ENCODE assay signal across 10 cellular contexts in the genomic region with DNA sequence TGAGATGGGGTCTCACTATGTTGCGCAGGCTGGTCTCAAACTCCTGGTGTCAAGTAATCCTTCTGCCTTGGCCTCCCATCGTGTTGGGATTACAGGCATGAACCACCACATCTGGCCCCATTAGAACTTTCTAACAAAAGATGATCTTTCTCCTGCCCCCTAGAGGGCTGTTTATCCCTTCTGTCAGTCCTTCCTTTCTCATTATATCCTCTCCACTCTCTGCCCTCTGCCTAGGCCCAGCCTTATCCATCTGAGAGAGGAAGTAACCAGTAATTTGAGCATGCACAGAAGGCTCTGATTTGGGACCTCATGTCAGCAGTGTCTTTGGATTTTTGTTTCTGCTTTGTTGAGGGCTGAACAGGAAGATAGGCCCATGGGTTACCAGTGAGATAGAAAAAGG. TPM values are rescaled to one million over a fixed set of nuclear protein-coding genes. Genes with fewer than 3 reads are reported as not detected.
A peak's percentile ranks its signal among the peaks of the same experiment; 100 is the strongest.
DNase-seq lines count a peak whose midpoint lies in the region; ATAC-seq, FAIRE-seq and TF ChIP-seq lines count a peak whose summit lies in the region.
"Had no signal": no experiment of that assay in that cellular context is flagged by ENCODE, and none has a peak within 500 bp of the region (broad histone marks: within the 10 kb centered on the region; RNA-seq: fewer than 3 reads in every experiment).

No MANE protein-coding gene starts in this region.

- peak; percentile 41 for TF ChIP-seq CTCF in bronchial epithelial cell (IDR thresholded peaks at IDR 0.05; ENCODE audit: insufficient read depth, low read length, severe bottlenecking)
- peak; percentile 35 for TF ChIP-seq CTCF in retinal pigment epithelial cell (conservative IDR thresholded peaks at IDR 0.05; ENCODE audit: low read depth, low read length)
- peak in 1 of 6 experiments; percentile 9 for TF ChIP-seq CTCF in thyroid gland (IDR thresholded peaks at IDR 0.05)
- TF ChIP-seq CTCF in omental fat pad (IDR thresholded peaks at IDR 0.05): no peak

- no peak overlapping the region for H3K27ac ChIP-seq in thyroid gland
- H3K27ac ChIP-seq: SK-N-MC had no signal

- no peak for ATAC-seq in HG02763 (IDR thresholded peaks at IDR 0.05; ENCODE audit: unreplicated experiment)
- no peak for ATAC-seq in omental fat pad (ENCODE audit: low FRiP score)

- no peaks in the 10 kb centered on the region for H3K27me3 ChIP-seq in bronchial epithelial cell (ENCODE audit: control insufficient read depth, insufficient read depth, low read length)
- no peaks in the 10 kb centered on the region for H3K27me3 ChIP-seq in thyroid gland

- no peak for FAIRE-seq in bronchial epithelial cell (lab: Jason Lieb, UNC)

- WGBS in thyroid gland, 2 donors: 75 to 84% methylated on average over 2 of the region's 2 CpGs

- H3K4me3 ChIP-seq in bronchial epithelial cell (ENCODE audit: low read depth, low read length) (no peak overlapping the region), retinal pigment epithelial cell (ENCODE audit: low read length) (no peak overlapping the region), thyroid gland (replicated peaks in 1 of 3) (no peak overlapping the region)
- H3K4me3 ChIP-seq: SK-N-MC had no signal

- DNase-seq in SIG-M5 treated with dmso at 0.1 percent for 504 hours (lab: John Stamatoyannopoulos, UW; ENCODE audit: unreplicated experiment) (peak; percentile 90), SIG-M5 (lab: John Stamatoyannopoulos, UW) (no peak), NCI-H1694 (lab: John Stamatoyannopoulos, UW) (peak; percentile 4), bronchial epithelial cell (ENCODE audit: low read depth) (peak; percentile 29), retinal pigment epithelial cell (ENCODE audit: low read depth) (no peak), thyroid gland (no peak), omental fat pad (ENCODE audit: low spot score) (no peak)
- DNase-seq: DMS79 treated with DMSO at 0.1 percent for 48 hours had no signal

- no peak for TF ChIP-seq POLR2A in thyroid gland (IDR thresholded peaks at IDR 0.05)

- H3K36me3 ChIP-seq in bronchial epithelial cell (ENCODE audit: control insufficient read depth, insufficient read depth, low read length) (no peaks in the 10 kb centered on the region), thyroid gland (no peaks in the 10 kb centered on the region)

- H3K9me3 ChIP-seq in thyroid gland: no peaks in the 10 kb centered on the region

- intact Hi-C loops in thyroid gland (cut with DNase I): loop anchor here (5.0 kb wide), 1 partner anchor 39 kb away; no protein-coding TSS in a partner anchor

- H3K4me1 ChIP-seq in thyroid gland: peaks cover 0 to 6% of the 10 kb centered on the region in 2 donors

RNA-seq across cellular contexts. Expression of gene DHX40, which starts 4.4 kb away (rescaled TPM):
- total RNA-seq in bronchial epithelial cell (29.3 and 37.6 TPM in 2 replicates), thyroid gland (10 to 100 TPM; 47.8 to 65.4 (median 59.7) TPM), omental fat pad (10 to 100 TPM; 21.6 to 51.7 (median 32.6) TPM)

RNA-seq across cellular contexts. Expression of gene CLTC, which starts 58.7 kb away (rescaled TPM):
- total RNA-seq in bronchial epithelial cell: 251 and 258 TPM in 2 replicates
- 100 to 1,000 TPM; 250 to 474 (median 364) TPM for total RNA-seq in thyroid gland
- 100 to 1,000 TPM; 217 to 241 (median 230) TPM for total RNA-seq in omental fat pad

Comparison
In these comparisons a context has a peak if more than half of its experiments do, and no peak if none do; other contexts are left out.
1. DNase-seq: peak in SIG-M5 treated with dmso at 0.1 percent for 504 hours (single experiment), NCI-H1694 (single experiment) and bronchial epithelial cell (single experiment); none in SIG-M5 (single experiment), retinal pigment epithelial cell (single experiment), thyroid gland (0 of 2) and omental fat pad (single experiment).
2. CTCF ChIP-seq: peak in bronchial epithelial cell (single experiment) and retinal pigment epithelial cell (single experiment); none in omental fat pad (0 of 3).